Comparison of ENCODE assay signal across 10 cellular contexts in the genomic region with DNA sequence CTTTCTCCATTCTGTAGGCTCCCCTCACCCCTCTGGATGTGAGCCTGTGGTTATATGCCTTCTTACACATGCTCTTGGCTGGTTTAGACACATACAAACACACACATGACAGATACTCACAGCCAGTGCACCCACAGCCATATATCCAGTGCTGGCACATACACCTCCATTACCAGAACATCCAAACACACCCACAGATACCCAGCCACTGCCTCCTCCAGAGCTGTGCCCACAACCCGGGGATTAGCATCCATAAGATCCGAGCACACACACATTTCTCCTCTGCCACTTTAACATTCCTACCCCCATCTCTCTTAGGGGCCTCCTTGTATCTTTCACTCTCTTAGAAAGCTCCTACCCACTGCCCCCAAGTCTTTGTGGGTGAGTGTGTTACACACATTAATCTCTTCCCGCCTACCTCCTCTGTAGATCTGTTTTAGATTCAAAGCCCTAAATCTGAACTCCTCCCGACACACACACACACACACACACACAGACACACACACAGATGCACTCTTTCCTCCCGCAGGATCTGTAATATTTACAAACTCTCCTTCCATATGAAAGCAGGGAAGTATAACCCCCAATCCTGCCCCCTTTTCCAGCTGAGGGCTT. TPM values are rescaled to one million over a fixed set of nuclear protein-coding genes. Genes with fewer than 3 reads are reported as not detected.
DNase-seq lines count a peak whose midpoint lies in the region; ATAC-seq and TF ChIP-seq lines count a peak whose summit lies in the region.
"Had no signal": no experiment of that assay in that cellular context is flagged by ENCODE, and none has a peak within 500 bp of the region (broad histone marks: within the 10 kb centered on the region; RNA-seq: fewer than 3 reads in every experiment).

No MANE protein-coding gene starts in this region.

- peaks cover 27% of the 10 kb centered on the region for H3K4me1 Mint-ChIP-seq in activated naive CD4-positive, alpha-beta T cell treated with anti-CD3 and anti-CD28 coated beads, Interleukin-2, amount 10 ng/mL, durations not matched to agents 7 days and 5 days
- H3K4me1 Mint-ChIP-seq in mesothelial cell of epicardium = peaks cover 48% of the 10 kb centered on the region

- no peaks in the 10 kb centered on the region for H3K9me3 Mint-ChIP-seq in activated naive CD4-positive, alpha-beta T cell treated with anti-CD3 and anti-CD28 coated beads, Interleukin-2, amount 10 ng/mL, durations not matched to agents 7 days and 5 days
- H3K9me3 Mint-ChIP-seq in mesothelial cell of epicardium = no peaks in the 10 kb centered on the region

- H3K4me1 ChIP-seq in thoracic aorta (ENCODE audit: control insufficient read depth in 1 of 2, low read depth in 2 of 2) = peaks cover 40 to 68% of the 10 kb centered on the region in 2 donors

- TF ChIP-seq CTCF in mesothelial cell of epicardium (IDR thresholded peaks at IDR 0.05; ENCODE audit: unreplicated experiment) = no peak
- TF ChIP-seq CTCF in thoracic aorta (IDR thresholded peaks at IDR 0.05) = no peak

- H3K27me3 ChIP-seq in thoracic aorta (replicated peaks; ENCODE audit: insufficient read depth) = no peaks in the 10 kb centered on the region

- H3K4me3 ChIP-seq in thoracic aorta = no peak overlapping the region

- H3K27ac ChIP-seq in angular gyrus (ENCODE audit: low read depth, low read length) = peak overlapping the region; percentile 92
- H3K27ac ChIP-seq in thoracic aorta = peak overlapping the region; percentile 54 to 95

- CTCF ChIA-PET in activated naive CD4-positive, alpha-beta T cell treated with anti-CD3 and anti-CD28 coated beads, Interleukin-2, amount 10 ng/mL, durations not matched to agents 7 days and 5 days (lab: Charles Lee) = interaction anchor here (3.2 kb wide), 1 partner anchor 43 kb away, joined by 16 read pairs; no protein-coding TSS in a partner anchor

- H3K36me3 ChIP-seq in thoracic aorta = peaks cover 27% of the 10 kb centered on the region

- H3K36me3 Mint-ChIP-seq in activated naive CD4-positive, alpha-beta T cell treated with anti-CD3 and anti-CD28 coated beads, Interleukin-2, amount 10 ng/mL, durations not matched to agents 7 days and 5 days = peaks cover 10% of the 10 kb centered on the region
- H3K36me3 Mint-ChIP-seq in mesothelial cell of epicardium = peaks cover 12% of the 10 kb centered on the region

- no peaks in the 10 kb centered on the region for H3K9me3 ChIP-seq in thoracic aorta

- no peak for ATAC-seq in thoracic aorta (ENCODE audit: insufficient number of reproducible peaks, low FRiP score, low read depth)
- no peak for ATAC-seq in HG03196 (IDR thresholded peaks at IDR 0.05; ENCODE audit: unreplicated experiment)

- no peak for DNase-seq in activated naive CD4-positive, alpha-beta T cell treated with anti-CD3 and anti-CD28 coated beads, Interleukin-2, amount 10 ng/mL, durations not matched to agents 7 days and 5 days
- no peak for DNase-seq in activated naive CD4-positive, alpha-beta T cell treated with Interleukin-2 at 50 U/mL for 16 hours
- no peak for DNase-seq in mesothelial cell of epicardium (ENCODE audit: low spot score in 2 of 2, unreplicated experiment in 2 of 2)
- DNase-seq in thoracic aorta (ENCODE audit: low spot score) = no peak
- no peak for DNase-seq in NCI-H446 treated with DMSO at 0.1 percent for 48 hours (lab: John Stamatoyannopoulos, UW)
- DNase-seq in stimulated activated CD4-positive, alpha-beta T cell treated with anti-CD3 and anti-CD28 coated beads, Interleukin-2, amount 100 ng/mL, for 48 hours = no peak
- DNase-seq: OCI-M1 had no signal

- no peak overlapping the region for H3K4me3 Mint-ChIP-seq in activated naive CD4-positive, alpha-beta T cell treated with anti-CD3 and anti-CD28 coated beads, Interleukin-2, amount 10 ng/mL, durations not matched to agents 7 days and 5 days
- no peak overlapping the region for H3K4me3 Mint-ChIP-seq in mesothelial cell of epicardium

- H3K27me3 Mint-ChIP-seq in activated naive CD4-positive, alpha-beta T cell treated with anti-CD3 and anti-CD28 coated beads, Interleukin-2, amount 10 ng/mL, durations not matched to agents 7 days and 5 days = no peaks in the 10 kb centered on the region
- H3K27me3 Mint-ChIP-seq in mesothelial cell of epicardium (ENCODE audit: low read depth) = no peaks in the 10 kb centered on the region

- peak overlapping the region; percentile 9 for H3K27ac Mint-ChIP-seq in activated naive CD4-positive, alpha-beta T cell treated with anti-CD3 and anti-CD28 coated beads, Interleukin-2, amount 10 ng/mL, durations not matched to agents 7 days and 5 days
- H3K27ac Mint-ChIP-seq in mesothelial cell of epicardium = peak overlapping the region; percentile 84

RNA-seq across cellular contexts. Expression of gene PEA15, which starts 4.0 kb away (rescaled TPM):
- total RNA-seq in mesothelial cell of epicardium = 37.4 to 42.1 TPM (median 41.2 TPM) in 3 replicates
- total RNA-seq in thoracic aorta = 100 to 1,000 TPM; 131 to 194 TPM

RNA-seq across cellular contexts. Expression of gene CASQ1, which starts 18.8 kb away (rescaled TPM):
- total RNA-seq in mesothelial cell of epicardium = 0.16 to 0.27 TPM in 2 of 3 replicates, not detected in the other
- total RNA-seq in thoracic aorta = 10 to 100 TPM in 1 of 2 donors, 1 to 10 TPM in 1; 6.0 to 10.7 TPM
- total RNA-seq: renal cortical epithelial cell had no signal

RNA-seq across cellular contexts. Expression of gene DCAF8, which starts 53.2 kb away (rescaled TPM):
- total RNA-seq in mesothelial cell of epicardium (276 to 299 TPM (median 287 TPM) in 3 replicates), thoracic aorta (100 to 1,000 TPM; 124 to 167 TPM)

RNA-seq across cellular contexts. Expression of gene ATP1A4, which starts 57.7 kb away (rescaled TPM):
- total RNA-seq in mesothelial cell of epicardium (0.29 to 0.38 TPM (median 0.33 TPM) in 3 replicates), thoracic aorta (1 to 10 TPM in 1 of 2 donors, under 1 TPM in 1; 0.68 to 1.1 TPM)
- total RNA-seq: renal cortical epithelial cell had no signal
